In the genomic region with DNA sequence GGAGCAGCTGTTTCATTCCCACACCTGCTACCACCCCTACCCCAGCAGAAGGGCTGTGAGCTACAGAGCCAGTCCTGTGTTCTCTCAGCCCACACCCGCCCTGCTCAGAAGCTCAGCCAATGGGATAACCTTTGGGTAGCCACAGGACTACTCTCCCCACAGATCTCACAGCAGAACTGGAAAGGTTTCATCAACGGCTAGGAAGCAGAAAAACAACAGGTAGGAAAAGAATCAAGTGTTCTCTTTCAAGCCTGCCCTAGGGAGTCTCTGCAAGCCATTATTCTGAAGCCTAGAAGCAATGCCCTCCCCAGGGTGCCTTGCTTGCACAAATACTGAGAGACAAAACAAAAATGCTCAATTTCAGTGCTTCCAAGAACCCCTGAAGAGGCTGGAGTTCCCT, we compare ENCODE assay signal across 17 cellular contexts.
DNase-seq lines count a peak whose midpoint lies in the region; ATAC-seq lines count a peak whose summit lies in the region.
"Had no signal": no experiment of that assay in that cellular context is flagged by ENCODE, and none has a peak within 500 bp of the region (broad histone marks: within the 10 kb centered on the region; RNA-seq: fewer than 3 reads in every experiment).

No MANE protein-coding gene starts in this region.

- no peak overlapping the region for H2AK5ac ChIP-seq in neuronal stem cell (ENCODE audit: low read depth, low read length)

- peak; percentile 58 for DNase-seq in NCI-H1092 treated with DMSO at 0.1 percent for 48 hours (lab: John Stamatoyannopoulos, UW)
- DNase-seq in NCI-H2227 (lab: John Stamatoyannopoulos, UW; ENCODE audit: unreplicated experiment), result peak; percentile 81
- peak; percentile 1 for DNase-seq in cerebellar cortex (ENCODE audit: low spot score)
- peak; percentile 17 for DNase-seq in neuronal stem cell (ENCODE audit: low spot score)
- no peak for DNase-seq in Kasumi-1 (lab: John Stamatoyannopoulos, UW)
- DNase-seq: activated CD4-positive, alpha-beta T cell treated with anti-CD3 and anti-CD28 coated beads for 4 hours; activated CD8-positive, alpha-beta memory T cell treated with anti-CD3 and anti-CD28 coated beads, Interleukin-2, amount 10 ng/mL, durations not matched to agents 7 days and 5 days; AML-193; IMR-90; MM.1S; natural killer cell; posterior cingulate gyrus; stimulated activated CD4-positive, alpha-beta T cell treated with anti-CD3 and anti-CD28 coated beads, Interleukin-2, amount 100 ng/mL, for 24 hours; stimulated activated naive CD8-positive, alpha-beta T cell treated with anti-CD3 and anti-CD28 coated beads, Interleukin-15, amount 100 ng/mL, for 72 hours had no signal

- no peak overlapping the region for H4K8ac ChIP-seq in neuronal stem cell (ENCODE audit: low read depth, low read length)

- no peak overlapping the region for H3K4me3 ChIP-seq in neuronal stem cell (ENCODE audit: low read length in 2 of 2)
- H3K4me3 ChIP-seq: HAP-1 had no signal

- H3K27ac ChIP-seq in neuronal stem cell (replicated peaks; ENCODE audit: low read length), result no peak overlapping the region

- no peak overlapping the region for H3K23ac ChIP-seq in neuronal stem cell (ENCODE audit: low read depth, low read length, poor library complexity)

- ATAC-seq in HG03039 (IDR thresholded peaks at IDR 0.05; ENCODE audit: unreplicated experiment), result no peak
- no peak for ATAC-seq in GM21576 (IDR thresholded peaks at IDR 0.05; ENCODE audit: unreplicated experiment)
- ATAC-seq: activated CD8-positive, alpha-beta memory T cell treated with anti-CD3 and anti-CD28 coated beads, Interleukin-2, amount 10 ng/mL, durations not matched to agents 7 days and 5 days; natural killer cell; stimulated activated naive CD8-positive, alpha-beta T cell treated with anti-CD3 and anti-CD28 coated beads, Interleukin-15, amount 100 ng/mL, for 72 hours had no signal

- no CpG with 5 or more reads among the region's 2 CpGs for WGBS in neuronal stem cell (ENCODE audit: extremely low coverage in 2 of 2, insufficient read length in 2 of 2, insufficient replicate concordance in 1 of 2), 2 donors

- no peak overlapping the region for H2BK5ac ChIP-seq in neuronal stem cell (ENCODE audit: low read length)

- H3K4ac ChIP-seq in neuronal stem cell (ENCODE audit: low read length), result no peak overlapping the region

- no peak overlapping the region for H2BK120ac ChIP-seq in neuronal stem cell (ENCODE audit: low read depth, low read length)

- peaks cover 0 to 7% of the 10 kb centered on the region in 2 donors for H3K4me1 ChIP-seq in neuronal stem cell (ENCODE audit: control insufficient read depth in 2 of 2, insufficient read depth in 1 of 2, low read depth in 1 of 2, low read length in 2 of 2)
- H3K4me1 ChIP-seq: HAP-1 had no signal

- no peak overlapping the region for H3K9ac ChIP-seq in neuronal stem cell (ENCODE audit: low read depth, low read length, poor library complexity)

- no peak overlapping the region for H2AFZ ChIP-seq in neuronal stem cell (ENCODE audit: low read length)

- H3K14ac ChIP-seq in neuronal stem cell (ENCODE audit: low read length), result no peak overlapping the region

- peaks cover 0 to 8% (median 0%) of the 10 kb centered on the region in 3 experiments for H3K27me3 ChIP-seq in neuronal stem cell (ENCODE audit: control insufficient read depth in 3 of 3, insufficient read depth in 3 of 3, low read depth in 1 of 3, low read length in 3 of 3)

- no peak overlapping the region for H3K18ac ChIP-seq in neuronal stem cell (ENCODE audit: low read length)

- no peak overlapping the region for H2BK12ac ChIP-seq in neuronal stem cell (ENCODE audit: low read length)

- no peak overlapping the region for H3K4me2 ChIP-seq in neuronal stem cell (ENCODE audit: insufficient read depth, low read length, poor library complexity, severe bottlenecking)

- no peaks in the 10 kb centered on the region for H3K79me1 ChIP-seq in neuronal stem cell (ENCODE audit: low read depth, low read length)

- no peaks in the 10 kb centered on the region for H3K9me3 ChIP-seq in neuronal stem cell (replicated peaks in 1 of 2; ENCODE audit: control insufficient read depth in 2 of 2, insufficient read depth in 1 of 2, low read depth in 1 of 2, low read length in 2 of 2)
- H3K9me3 ChIP-seq: HAP-1 had no signal

- no peaks in the 10 kb centered on the region for H3K36me3 ChIP-seq in neuronal stem cell (replicated peaks in 1 of 2; ENCODE audit: control insufficient read depth in 2 of 2, insufficient read depth in 2 of 2, low read length in 2 of 2)
- H3K36me3 ChIP-seq: HAP-1 had no signal

- H2BK15ac ChIP-seq in neuronal stem cell (ENCODE audit: low read length), result no peak overlapping the region

- H4K91ac ChIP-seq in neuronal stem cell (ENCODE audit: low read depth, low read length, poor library complexity), result no peak overlapping the region

Comparison
In these comparisons a context has a peak if more than half of its experiments do, and no peak if none do; other contexts are left out.
1. DNase-seq: peak in NCI-H1092 treated with DMSO at 0.1 percent for 48 hours (single experiment), NCI-H2227 (single experiment), cerebellar cortex (single experiment) and neuronal stem cell (single experiment); none in Kasumi-1 (0 of 2).